Comparison of ENCODE assay signal across 1 cellular context in genomic region chr6:21022343-21023107, GRCh38.
A peak's percentile ranks its signal among the peaks of the same experiment; 100 is the strongest.
TF ChIP-seq lines count a peak whose summit lies in the region.

No MANE protein-coding gene starts in this region.

TF ChIP-seq in GM12878, 131 proteins besides CTCF, POLR2A, EP300 and RAD21 (continued from another document):
- TF ChIP-seq CEBPZ (IDR thresholded peaks at IDR 0.05; ENCODE audit: low read depth, low read length) = no peak
- TF ChIP-seq, protein P1, sequence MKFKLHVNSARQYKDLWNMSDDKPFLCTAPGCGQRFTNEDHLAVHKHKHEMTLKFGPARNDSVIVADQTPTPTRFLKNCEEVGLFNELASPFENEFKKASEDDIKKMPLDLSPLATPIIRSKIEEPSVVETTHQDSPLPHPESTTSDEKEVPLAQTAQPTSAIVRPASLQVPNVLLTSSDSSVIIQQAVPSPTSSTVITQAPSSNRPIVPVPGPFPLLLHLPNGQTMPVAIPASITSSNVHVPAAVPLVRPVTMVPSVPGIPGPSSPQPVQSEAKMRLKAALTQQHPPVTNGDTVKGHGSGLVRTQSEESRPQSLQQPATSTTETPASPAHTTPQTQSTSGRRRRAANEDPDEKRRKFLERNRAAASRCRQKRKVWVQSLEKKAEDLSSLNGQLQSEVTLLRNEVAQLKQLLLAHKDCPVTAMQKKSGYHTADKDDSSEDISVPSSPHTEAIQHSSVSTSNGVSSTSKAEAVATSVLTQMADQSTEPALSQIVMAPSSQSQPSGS (IDR thresholded peaks at IDR 0.05; ENCODE audit: low read length) = peak; percentile 71
- TF ChIP-seq SREBF1 (IDR thresholded peaks at IDR 0.05; ENCODE audit: low read length) = no peak
- TF ChIP-seq PKNOX1 (IDR thresholded peaks at IDR 0.05) = peak; percentile 65
- TF ChIP-seq TARDBP (IDR thresholded peaks at IDR 0.05; ENCODE audit: borderline replicate concordance) = no peak
- TF ChIP-seq IKZF2 (IDR thresholded peaks at IDR 0.05) = peak; percentile 87 to 88
- peak; percentile 59; the same call in 1 of the 2 replicates for TF ChIP-seq SMARCA5 (IDR thresholded peaks at IDR 0.05)
- TF ChIP-seq SIX5 (IDR thresholded peaks at IDR 0.05; ENCODE audit: low read depth, low read length, severe bottlenecking) = no peak
- no peak for TF ChIP-seq CHD1 (IDR thresholded peaks at IDR 0.05; ENCODE audit: low read depth, low read length)
- no peak for TF ChIP-seq EGR1 (IDR thresholded peaks at IDR 0.05; ENCODE audit: borderline replicate concordance in 1 of 2, low read depth in 2 of 2, low read length in 2 of 2)
- no peak for TF ChIP-seq PBX3 (IDR thresholded peaks at IDR 0.05; ENCODE audit: insufficient replicate concordance, low read depth, low read length)
- 0 out of 2 replicates have a peak, but pooled peaks have one; percentile 16 for TF ChIP-seq TCF7 (IDR thresholded peaks at IDR 0.05; ENCODE audit: borderline replicate concordance)
- TF ChIP-seq STAT1 (conservative IDR thresholded peaks at IDR 0.05) = no peak
- peak; percentile 85 for TF ChIP-seq PAX5 (IDR thresholded peaks at IDR 0.05; ENCODE audit: borderline replicate concordance, low read depth, low read length)
- 0 out of 2 replicates have a peak, but pooled peaks have one; percentile 23 for TF ChIP-seq MEF2A (IDR thresholded peaks at IDR 0.05; ENCODE audit: insufficient read depth, low read depth, low read length)
- no peak for TF ChIP-seq YBX1 (IDR thresholded peaks at IDR 0.05)
- TF ChIP-seq RELA (IDR thresholded peaks at IDR 0.05; ENCODE audit: borderline replicate concordance, partially characterized antibody) = no peak
- TF ChIP-seq MYC (IDR thresholded peaks at IDR 0.05; ENCODE audit: insufficient read depth, insufficient read length, insufficient replicate concordance, low read length, severe bottlenecking) = no peak
- peak; percentile 65 for TF ChIP-seq FOXK2 (IDR thresholded peaks at IDR 0.05)
- no peak for TF ChIP-seq MTA3 (IDR thresholded peaks at IDR 0.05; ENCODE audit: borderline replicate concordance, low read length)
- peak; percentile 72; the same call in 1 of the 2 replicates for TF ChIP-seq CBFB (IDR thresholded peaks at IDR 0.05; ENCODE audit: low read depth)
- TF ChIP-seq ESRRA (IDR thresholded peaks at IDR 0.05; ENCODE audit: low read length) = 0 out of 2 replicates have a peak, but pooled peaks have one; percentile 67
- TF ChIP-seq YY1 (IDR thresholded peaks at IDR 0.05; ENCODE audit: low read depth, low read length) = no peak
- TF ChIP-seq FOXM1 (IDR thresholded peaks at IDR 0.05; ENCODE audit: low read depth, low read length) = peak; percentile 83; the same call in 1 of the 2 replicates
- peak; percentile 55; the same call in 1 of the 2 replicates for TF ChIP-seq JUND (IDR thresholded peaks at IDR 0.05; ENCODE audit: low read depth, low read length)
- TF ChIP-seq, protein P2, sequence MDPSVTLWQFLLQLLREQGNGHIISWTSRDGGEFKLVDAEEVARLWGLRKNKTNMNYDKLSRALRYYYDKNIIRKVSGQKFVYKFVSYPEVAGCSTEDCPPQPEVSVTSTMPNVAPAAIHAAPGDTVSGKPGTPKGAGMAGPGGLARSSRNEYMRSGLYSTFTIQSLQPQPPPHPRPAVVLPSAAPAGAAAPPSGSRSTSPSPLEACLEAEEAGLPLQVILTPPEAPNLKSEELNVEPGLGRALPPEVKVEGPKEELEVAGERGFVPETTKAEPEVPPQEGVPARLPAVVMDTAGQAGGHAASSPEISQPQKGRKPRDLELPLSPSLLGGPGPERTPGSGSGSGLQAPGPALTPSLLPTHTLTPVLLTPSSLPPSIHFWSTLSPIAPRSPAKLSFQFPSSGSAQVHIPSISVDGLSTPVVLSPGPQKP (IDR thresholded peaks at IDR 0.05; ENCODE audit: low read depth, low read length) = no peak
- no peak for TF ChIP-seq ZNF207 (IDR thresholded peaks at IDR 0.05; ENCODE audit: borderline replicate concordance)
- TF ChIP-seq RFX5 (IDR thresholded peaks at IDR 0.05; ENCODE audit: low read depth, low read length) = 0 out of 2 replicates have a peak, but pooled peaks have one; percentile 4
- no peak for TF ChIP-seq LARP7 (IDR thresholded peaks at IDR 0.05)
- TF ChIP-seq ZSCAN29 (IDR thresholded peaks at IDR 0.05) = no peak
TF ChIP-seq in GM12878: peak in this region for 55.
